Comparison of ENCODE assay signal across 29 cellular contexts in genomic region chr6:14143305-14143704, GRCh38.
"Had no signal": no experiment of that assay in that cellular context is flagged by ENCODE, and none has a peak within 500 bp of the region (broad histone marks: within the 10 kb centered on the region; RNA-seq: fewer than 3 reads in every experiment).

No MANE protein-coding gene starts in this region.

- H3K4me3 ChIP-seq: adrenal gland, ascending aorta, breast epithelium, cardiac muscle cell, colonic mucosa, esophagus squamous epithelium, gastroesophageal sphincter, heart right ventricle had no signal

- H3K4me3 Mint-ChIP-seq: activated CD8-positive, alpha-beta T cell treated with anti-CD3 and anti-CD28 coated beads for 36 hours; activated naive CD4-positive, alpha-beta T cell treated with anti-CD3 and anti-CD28 coated beads for 36 hours; activated naive CD4-positive, alpha-beta T cell treated with anti-CD3 and anti-CD28 coated beads, Interleukin-2, amount 50 U/mL, for 24 hours; activated naive CD8-positive, alpha-beta T cell treated with anti-CD3 and anti-CD28 coated beads for 36 hours; activated naive CD8-positive, alpha-beta T cell treated with anti-CD3 and anti-CD28 coated beads, Interleukin-2, amount 50 U/mL, for 24 hours; activated T-cell treated with anti-CD3 and anti-CD28 coated beads, Interleukin-2, amount 50 U/mL, for 4 hours; brain had no signal

- H3K36me3 Mint-ChIP-seq: activated naive CD4-positive, alpha-beta T cell treated with anti-CD3 and anti-CD28 coated beads, Interleukin-2, amount 50 U/mL, for 24 hours; activated naive CD8-positive, alpha-beta T cell treated with anti-CD3 and anti-CD28 coated beads for 36 hours; brain had no signal

- H3K27ac Mint-ChIP-seq: activated CD8-positive, alpha-beta T cell treated with anti-CD3 and anti-CD28 coated beads for 36 hours; activated naive CD4-positive, alpha-beta T cell treated with anti-CD3 and anti-CD28 coated beads for 36 hours; activated naive CD4-positive, alpha-beta T cell treated with anti-CD3 and anti-CD28 coated beads, Interleukin-2, amount 50 U/mL, for 24 hours; activated naive CD8-positive, alpha-beta T cell treated with anti-CD3 and anti-CD28 coated beads for 36 hours; activated naive CD8-positive, alpha-beta T cell treated with anti-CD3 and anti-CD28 coated beads, Interleukin-2, amount 50 U/mL, for 24 hours; activated T-helper 2 cell treated with anti-CD3 and anti-CD28 coated beads, Interferon-gamma antibody, Interleukin-2, Interleukin-4, amounts not matched to agents 10 μg/mL and 5 μg/mL and 100 μg/mL, durations not matched to agents 14 hours and 24 hours and 36 hours had no signal

- H3K27me3 Mint-ChIP-seq: activated CD8-positive, alpha-beta T cell treated with anti-CD3 and anti-CD28 coated beads for 36 hours; activated naive CD4-positive, alpha-beta T cell treated with anti-CD3 and anti-CD28 coated beads, Interleukin-2, amount 50 U/mL, for 24 hours; activated naive CD8-positive, alpha-beta T cell treated with anti-CD3 and anti-CD28 coated beads for 36 hours; activated naive CD8-positive, alpha-beta T cell treated with anti-CD3 and anti-CD28 coated beads, Interleukin-2, amount 50 U/mL, for 24 hours; brain had no signal

- H3K27me3 ChIP-seq: adrenal gland, ascending aorta, breast epithelium, cardiac muscle cell, colonic mucosa, esophagus squamous epithelium, gastroesophageal sphincter, heart right ventricle had no signal

- H3K4me1 ChIP-seq: adrenal gland, ascending aorta, breast epithelium, colonic mucosa had no signal

- H3K4me1 Mint-ChIP-seq: activated naive CD4-positive, alpha-beta T cell treated with anti-CD3 and anti-CD28 coated beads, Interleukin-2, amount 50 U/mL, for 24 hours had no signal

- H3K27ac ChIP-seq: adrenal gland, ascending aorta, breast epithelium, cardiac muscle cell, colonic mucosa, epithelial cell of prostate, esophagus squamous epithelium, gastroesophageal sphincter, heart right ventricle had no signal

- H3K36me3 ChIP-seq: adrenal gland, ascending aorta, breast epithelium, cardiac muscle cell, colonic mucosa, esophagus squamous epithelium, gastroesophageal sphincter, heart right ventricle had no signal

- DNase-seq: activated CD4-positive, alpha-beta T cell treated with anti-CD3 and anti-CD28 coated beads for 48 hours; activated CD4-positive, alpha-beta T cell treated with anti-CD3 and anti-CD28 coated beads, Interleukin-2, amount 50 U/mL, for 1 hour; activated CD4-positive, alpha-beta T cell treated with anti-CD3 and anti-CD28 coated beads, Interleukin-2, amount 50 U/mL, for 48 hours; activated CD8-positive, alpha-beta memory T cell treated with anti-CD3 and anti-CD28 coated beads for 24 hours; activated CD8-positive, alpha-beta T cell treated with anti-CD3 and anti-CD28 coated beads for 36 hours; activated effector memory CD4-positive, alpha-beta T cell treated with anti-CD3 and anti-CD28 coated beads, Interleukin-2, amount 50 U/mL, for 16 hours; activated naive CD4-positive, alpha-beta T cell treated with anti-CD3 and anti-CD28 coated beads for 36 hours; activated naive CD8-positive, alpha-beta T cell treated with anti-CD3 and anti-CD28 coated beads for 36 hours; activated naive CD8-positive, alpha-beta T cell treated with anti-CD3 and anti-CD28 coated beads, Interleukin-2, amount 50 U/mL, for 24 hours; activated T-cell treated with anti-CD3 and anti-CD28 coated beads, Interleukin-2, amount 50 U/mL, for 4 hours; adrenal gland; central memory CD4-positive, alpha-beta T cell; cerebellar nuclear complex; colonic mucosa; effector CD8-positive, alpha-beta T cell; esophagus squamous epithelium; foreskin melanocyte; heart right ventricle; T-helper 2 cell had no signal

- FAIRE-seq: endometrium, endothelial cell of umbilical vein had no signal

- ATAC-seq: activated CD8-positive, alpha-beta T cell treated with anti-CD3 and anti-CD28 coated beads for 36 hours; activated naive CD8-positive, alpha-beta T cell treated with anti-CD3 and anti-CD28 coated beads, Interleukin-2, amount 50 U/mL, for 24 hours; activated T-cell treated with anti-CD3 and anti-CD28 coated beads, Interleukin-2, amount 50 U/mL, for 4 hours; heart right ventricle had no signal

- H3K9me3 ChIP-seq: adrenal gland, ascending aorta, breast epithelium, colonic mucosa, esophagus squamous epithelium, gastroesophageal sphincter, heart right ventricle had no signal

- H3K9me3 Mint-ChIP-seq: activated CD8-positive, alpha-beta T cell treated with anti-CD3 and anti-CD28 coated beads for 36 hours; activated naive CD4-positive, alpha-beta T cell treated with anti-CD3 and anti-CD28 coated beads for 36 hours; activated naive CD4-positive, alpha-beta T cell treated with anti-CD3 and anti-CD28 coated beads, Interleukin-2, amount 50 U/mL, for 24 hours; activated naive CD8-positive, alpha-beta T cell treated with anti-CD3 and anti-CD28 coated beads for 36 hours; activated naive CD8-positive, alpha-beta T cell treated with anti-CD3 and anti-CD28 coated beads, Interleukin-2, amount 50 U/mL, for 24 hours; activated T-cell treated with anti-CD3 and anti-CD28 coated beads, Interleukin-2, amount 50 U/mL, for 4 hours; activated T-helper 2 cell treated with anti-CD3 and anti-CD28 coated beads, Interferon-gamma antibody, Interleukin-2, Interleukin-4, amounts not matched to agents 10 μg/mL and 5 μg/mL and 100 μg/mL, durations not matched to agents 14 hours and 24 hours and 36 hours; brain had no signal
